7 cellular contexts compared by ENCODE assay signal in genomic region chr18:32301976-32302743, GRCh38.
DNase-seq lines count a peak whose midpoint lies in the region; ATAC-seq and TF ChIP-seq lines count a peak whose summit lies in the region.

No MANE protein-coding gene starts in this region.

- H3K9me3 Mint-ChIP-seq in nephron = no peaks in the 10 kb centered on the region

- TF ChIP-seq CTCF in nephron (IDR thresholded peaks at IDR 0.05; ENCODE audit: unreplicated experiment in 3 of 3) = no peak

- DNase-seq in amniotic stem cell (lab: John Stamatoyannopoulos, UW) (peak; percentile 62), amygdala (lab: John Stamatoyannopoulos, UW) (no peak), NCI-H2029 treated with DMSO at 0.1 percent for 48 hours (lab: John Stamatoyannopoulos, UW) (no peak), NCI-H1048 (lab: John Stamatoyannopoulos, UW) (no peak)

- ATAC-seq in GM19351 (IDR thresholded peaks at IDR 0.05; ENCODE audit: unreplicated experiment) = peak; percentile 94
- peak; percentile 47 for ATAC-seq in HG03066 (IDR thresholded peaks at IDR 0.05; ENCODE audit: low read depth, unreplicated experiment)

- no peak overlapping the region for H3K4me3 Mint-ChIP-seq in nephron

- peaks cover 52% of the 10 kb centered on the region for H3K4me1 Mint-ChIP-seq in nephron

- H3K27me3 Mint-ChIP-seq in nephron (ENCODE audit: low read depth) = no peaks in the 10 kb centered on the region

- peaks cover 18% of the 10 kb centered on the region for H3K36me3 Mint-ChIP-seq in nephron (ENCODE audit: low read depth)

- H3K27ac Mint-ChIP-seq in nephron = peak overlapping the region in 2 of 3 experiments; percentile 8 to 74
